In genomic region chr17:45307290-45308015, GRCh38 we compare ENCODE assay signal across 9 cellular contexts. TPM values are rescaled to one million over a fixed set of nuclear protein-coding genes. Genes with fewer than 3 reads are reported as not detected.
DNase-seq lines count a peak whose midpoint lies in the region; ATAC-seq, FAIRE-seq and TF ChIP-seq lines count a peak whose summit lies in the region.
"Had no signal": no experiment of that assay in that cellular context is flagged by ENCODE, and none has a peak within 500 bp of the region (broad histone marks: within the 10 kb centered on the region; RNA-seq: fewer than 3 reads in every experiment).

No MANE protein-coding gene starts in this region.

- peaks cover 85% of the 10 kb centered on the region for H3K79me2 ChIP-seq in GM12878 (ENCODE audit: control insufficient read depth, insufficient read depth, low read length)

- ATAC-seq in GM19395 (IDR thresholded peaks at IDR 0.05; ENCODE audit: unreplicated experiment) (peak; percentile 42), GM12878 (peak; percentile 64), right lobe of liver (peak; percentile 2 to 41 (median 22)), HG03469 (IDR thresholded peaks at IDR 0.05; ENCODE audit: unreplicated experiment) (no peak)

- TF ChIP-seq RAD21 in GM12878 (IDR thresholded peaks at IDR 0.05; ENCODE audit: insufficient read depth, low read depth, low read length), result no peak

- RAD21 ChIA-PET in GM12878 (lab: Charles Lee; ENCODE audit: unreplicated experiment), result interaction anchor here (0.7 to 12.1 kb wide), 7 partner anchors 8 to 172 kb away, joined by 3 to 216 read pairs (median 6); partner anchors contain the start of genes ACBD4 and MAP3K14

- no TSS peak for BruUV-seq in GM12878 (replicated peaks; lab: Mats Ljungman, UMichigan)

- H3K27ac ChIP-seq in GM12878 (ENCODE audit: control insufficient read depth, insufficient read depth) (peak overlapping the region; percentile 94), right lobe of liver (peak overlapping the region; percentile 61 to 70 (median 61)), suprapubic skin (peak overlapping the region; percentile 86)

- TF ChIP-seq EP300 in GM12878 (IDR thresholded peaks at IDR 0.05; ENCODE audit: borderline replicate concordance in 1 of 2, control insufficient read depth in 1 of 2, low read depth in 2 of 2, low read length in 2 of 2), result peak; percentile 75 to 78; a peak in 3 of 4 replicates
- no peak for TF ChIP-seq EP300 in suprapubic skin (IDR thresholded peaks at IDR 0.05)

- H3K36me3 ChIP-seq in GM12878 (ENCODE audit: control insufficient read depth in 2 of 2, insufficient read depth in 2 of 2, low read length in 1 of 2), result peaks cover 5 to 18% of the 10 kb centered on the region in 2 experiments
- no peaks in the 10 kb centered on the region for H3K36me3 ChIP-seq in right lobe of liver
- no peaks in the 10 kb centered on the region for H3K36me3 ChIP-seq in suprapubic skin

- H3K4me1 ChIP-seq in GM12878 (ENCODE audit: control insufficient read depth, insufficient read depth, low read length) (peaks cover 82% of the 10 kb centered on the region), right lobe of liver (peaks cover 0 to 75% (median 38%) of the 10 kb centered on the region in 4 donors), suprapubic skin (peaks cover 83% of the 10 kb centered on the region)

- 2% methylated on average over 9 of the region's 9 CpGs for WGBS in GM12878 (ENCODE audit: insufficient coverage, insufficient replicate concordance, low lambda C conversion rate, missing lambda C conversion rate)
- 15% methylated on average over 7 of the region's 9 CpGs for WGBS in right lobe of liver (ENCODE audit: insufficient coverage, low coverage, low lambda C conversion rate, missing lambda C conversion rate)
- 17% methylated on average over 9 of the region's 9 CpGs for WGBS in suprapubic skin

- FAIRE-seq in GM12878 (lab: Jason Lieb, UNC), result peak; percentile 92
- FAIRE-seq: endometrium had no signal

- TF ChIP-seq POLR2A in GM12878 (IDR thresholded peaks at IDR 0.05; ENCODE audit: low read depth, low read length) (no peak), right lobe of liver (IDR thresholded peaks at IDR 0.05) (no peak), suprapubic skin (IDR thresholded peaks at IDR 0.05) (no peak)

- CTCF ChIA-PET in GM12878 (lab: Yijun Ruan, JAX), result interaction anchor here (0.8 to 13.2 kb wide), 8 partner anchors 8 to 121 kb away, joined by 3 to 194 read pairs (median 4); partner anchors contain the start of gene MAP3K14
- CTCF ChIA-PET in HEK293T (lab: Yijun Ruan, JAX), result interaction anchor here (1.4 kb wide), 1 partner anchor 20 kb away, joined by 3 read pairs; no protein-coding TSS in a partner anchor

- POLR2A ChIA-PET in GM12878 (lab: Charles Lee) (interaction anchor here (0.6 to 11.6 kb wide), 9 partner anchors 7 to 156 kb away, joined by 3 to 203 read pairs (median 8); partner anchors contain the start of genes FMNL1 and MAP3K14), HEK293T (lab: Yijun Ruan, JAX) (interaction anchor here (3.9 kb wide), 1 partner anchor 9 kb away, joined by 26 read pairs; the partner anchor contains the start of gene MAP3K14)

- in situ Hi-C loops in GM12878 (cut with MboI), result no loop called here

- H3K4me3 ChIP-seq in AG10803 (ENCODE audit: low read length) (no peak overlapping the region), GM12878 (peak overlapping the region; percentile 14; the same call in 1 of the 2 replicates), right lobe of liver (no peak overlapping the region), suprapubic skin (no peak overlapping the region)

- TF ChIP-seq CTCF in AG10803 (conservative IDR thresholded peaks at IDR 0.05; ENCODE audit: low read length) (no peak), GM12878 (IDR thresholded peaks at IDR 0.05 in 2 of 3, conservative IDR thresholded peaks at IDR 0.05 in 1 of 3; ENCODE audit: control insufficient read depth in 2 of 3, extremely low read depth in 1 of 3, insufficient read depth in 1 of 3, low read depth in 3 of 3, low read length in 3 of 3) (0 out of 6 replicates have a peak, but pooled peaks of 1 of the 3 experiments have one; percentile 5), right lobe of liver (IDR thresholded peaks at IDR 0.05) (no peak), suprapubic skin (IDR thresholded peaks at IDR 0.05) (no peak)

- no peak overlapping the region for H2AFZ ChIP-seq in GM12878 (ENCODE audit: control insufficient read depth, low read depth, low read length)

- SMC1A ChIA-PET in GM12878 (lab: Charles Lee; ENCODE audit: uncharacterized antibody, unreplicated experiment), result interaction anchor here (1.0 to 17.3 kb wide), 9 partner anchors 8 to 88 kb away, joined by 4 to 153 read pairs (median 7); partner anchors contain the start of gene MAP3K14

- H3K9me3 ChIP-seq in GM12878 (replicated peaks; ENCODE audit: control insufficient read depth, insufficient read depth, low read length), result no peaks in the 10 kb centered on the region; the same call in 2 of the 3 replicates
- H3K9me3 ChIP-seq in right lobe of liver, result no peaks in the 10 kb centered on the region
- no peaks in the 10 kb centered on the region for H3K9me3 ChIP-seq in suprapubic skin

- peak; percentile 88 for DNase-seq in AG10803 (ENCODE audit: low read depth)
- peak; percentile 85 for DNase-seq in OCI-M1 (lab: John Stamatoyannopoulos, UW)
- peak; percentile 90 for DNase-seq in GM12878 (ENCODE audit: low read depth, low spot score)
- no peak for DNase-seq in right lobe of liver
- DNase-seq in suprapubic skin (ENCODE audit: low spot score in 2 of 2), result no peak
- no peak for DNase-seq in HEK293T (ENCODE audit: extremely low spot score)

- peak overlapping the region; percentile 97 for H3K4me2 ChIP-seq in GM12878 (ENCODE audit: control insufficient read depth, insufficient read depth)

- intact Hi-C loops in GM12878 (cut with micrococcal nuclease; ENCODE audit: unreplicated experiment), result no loop called here
- intact Hi-C loops in right lobe of liver (cut with DNase I), result no loop called here

- H3K27me3 ChIP-seq in GM12878 (replicated peaks in 1 of 2; ENCODE audit: control insufficient read depth in 2 of 2, insufficient read depth in 2 of 2, low read length in 1 of 2) (no peaks in the 10 kb centered on the region), right lobe of liver (no peaks in the 10 kb centered on the region), suprapubic skin (no peaks in the 10 kb centered on the region)

- H3K9ac ChIP-seq in GM12878 (ENCODE audit: control insufficient read depth, insufficient read depth, low read length), result peak overlapping the region; percentile 66

- H4K20me1 ChIP-seq in GM12878 (ENCODE audit: control insufficient read depth, insufficient read depth), result no peaks in the 10 kb centered on the region

TF ChIP-seq in GM12878, 131 proteins besides CTCF, POLR2A, EP300 and RAD21 (continues in another document):
- TF ChIP-seq GABPA (IDR thresholded peaks at IDR 0.05; ENCODE audit: low read depth), result 0 out of 2 replicates have a peak, but pooled peaks have one; percentile 58
- TF ChIP-seq RCOR1 (conservative IDR thresholded peaks at IDR 0.05; ENCODE audit: low read depth, low read length), result no peak
- peak; percentile 7; the same call in 1 of the 2 replicates for TF ChIP-seq ZNF384 (IDR thresholded peaks at IDR 0.05; ENCODE audit: borderline replicate concordance, low read depth, low read length)

TF ChIP-seq in HEK293T, 16 proteins besides CTCF, POLR2A, EP300 and RAD21 (continues in another document):
- TF ChIP-seq ELF4 (IDR thresholded peaks at IDR 0.05) (no peak), CTBP1 (IDR thresholded peaks at IDR 0.05; ENCODE audit: borderline replicate concordance) (no peak), LEF1 (IDR thresholded peaks at IDR 0.05; ENCODE audit: borderline replicate concordance) (no peak), SUZ12 (IDR thresholded peaks at IDR 0.05) (no peak), FOXA1 (IDR thresholded peaks at IDR 0.05) (no peak), HDGF (IDR thresholded peaks at IDR 0.05; ENCODE audit: borderline replicate concordance) (no peak)

RNA-seq across cellular contexts. Expression of gene MAP3K14, which starts 9.4 kb away (rescaled TPM):
- 26.9 and 29.0 TPM in 2 replicates for total RNA-seq in GM12878 (2013; cell fraction: nucleolus; rRNA removed)
- total RNA-seq in GM12878 (2014; rRNA removed) (18.0 and 21.2 TPM in 2 replicates), GM12878 (2014; rRNA removed; fragmentation: Illumina TruSeq; extraction: Trizol) (7.5 and 9.3 TPM in 2 replicates), GM12878 (2021) (33.3 and 35.9 TPM in 2 replicates), right lobe of liver (1 to 10 TPM; 4.8 to 7.8 (median 6.3) TPM), suprapubic skin (10 to 100 TPM in 3 of 4 donors, 1 to 10 TPM in 1; 9.6 to 14.4 (median 11.9) TPM)
- polyA plus RNA-seq in GM12878 (2011; ENCODE audit: low read depth), result 7.5 TPM
- polyA plus RNA-seq in GM12878 (2011; rRNA removed) (4.8 and 12.4 TPM in 2 replicates), GM12878 (2014; fragmentation: Illumina TruSeq; extraction: Trizol) (6.7 and 18.2 TPM in 2 replicates), GM12878 (2014; fragmentation: Nextera tagmentation; extraction: Ambion mirVana) (1 to 10 TPM; 2.1 to 4.5 TPM), GM12878 (2014; rRNA removed) (23.9 and 24.4 TPM in 2 replicates), GM12878 (2016; fragmentation: Nextera tagmentation; extraction: Ambion mirVana) (10 to 100 TPM; 23.2 to 25.1 TPM)
- polyA plus RNA-seq in GM12878 (2011; cell fraction: cytosol; rRNA removed), result 16.6 and 19.6 TPM in 2 replicates
- polyA plus RNA-seq in GM12878 (2011; cell fraction: nucleus; rRNA removed), result 24.6 and 35.3 TPM in 2 replicates
- polyA plus RNA-seq in GM12878 (2012), result 17.1 and 17.4 TPM in 2 replicates
- polyA minus RNA-seq in GM12878 (2011; rRNA and poly(A)+ RNA removed), result 9.2 and 17.2 TPM in 2 replicates
- 6.3 and 8.7 TPM in 2 replicates for polyA minus RNA-seq in GM12878 (2011; cell fraction: cytosol; rRNA and poly(A)+ RNA removed)
- polyA minus RNA-seq in GM12878 (2011; cell fraction: nucleus; rRNA and poly(A)+ RNA removed), result 5.9 and 10.3 TPM in 2 replicates

RNA-seq across cellular contexts. Expression of gene SPATA32, which starts 45.6 kb away (rescaled TPM):
- total RNA-seq in GM12878 (2013; cell fraction: nucleolus; rRNA removed), result 0.24 TPM in 1 of 2 replicates, not detected in the other
- total RNA-seq in GM12878 (2014; rRNA removed), result 0.11 TPM in 1 of 2 replicates, not detected in the other
- not detected in 2 replicates for total RNA-seq in GM12878 (2014; rRNA removed; fragmentation: Illumina TruSeq; extraction: Trizol)
- total RNA-seq in GM12878 (2021), result 0.13 and 0.21 TPM in 2 replicates
- polyA plus RNA-seq in GM12878 (2011; ENCODE audit: low read depth), result 0.24 TPM
- 0.03 TPM in 1 of 2 replicates, not detected in the other for polyA plus RNA-seq in GM12878 (2011; rRNA removed)
- not detected in 2 replicates for polyA plus RNA-seq in GM12878 (2011; cell fraction: cytosol; rRNA removed)
- polyA plus RNA-seq in GM12878 (2011; cell fraction: nucleus; rRNA removed), result 0.06 and 0.10 TPM in 2 replicates
- polyA plus RNA-seq in GM12878 (2012), result 0.29 and 0.32 TPM in 2 replicates
- not detected in 2 replicates for polyA plus RNA-seq in GM12878 (2014; fragmentation: Illumina TruSeq; extraction: Trizol)
- polyA plus RNA-seq in GM12878 (2014; fragmentation: Nextera tagmentation; extraction: Ambion mirVana), result under 1 TPM; 0.11 to 0.13 TPM
- polyA plus RNA-seq in GM12878 (2014; rRNA removed), result 0.06 TPM in 1 of 2 replicates, not detected in the other
- under 1 TPM in 1 of 2 experiments, not detected in 1; 0.35 TPM for polyA plus RNA-seq in GM12878 (2016; fragmentation: Nextera tagmentation; extraction: Ambion mirVana)
- polyA minus RNA-seq in GM12878 (2011; rRNA and poly(A)+ RNA removed), result not detected in 2 replicates
- not detected in 2 replicates for polyA minus RNA-seq in GM12878 (2011; cell fraction: cytosol; rRNA and poly(A)+ RNA removed)
- polyA minus RNA-seq in GM12878 (2011; cell fraction: nucleus; rRNA and poly(A)+ RNA removed), result not detected in 2 replicates
- not detected for total RNA-seq in right lobe of liver
- not detected for total RNA-seq in suprapubic skin

Comparison
In these comparisons a context has a peak if more than half of its experiments do, and no peak if none do; other contexts are left out.
1. DNase-seq: peak in AG10803 (single experiment), OCI-M1 (single experiment) and GM12878 (single experiment); none in right lobe of liver (0 of 3), suprapubic skin (0 of 2) and HEK293T (single experiment).
2. Peak in every context shown above with its lines, with median percentiles within 50 percentile points of each other: H3K27ac ChIP-seq.